In the genomic region with DNA sequence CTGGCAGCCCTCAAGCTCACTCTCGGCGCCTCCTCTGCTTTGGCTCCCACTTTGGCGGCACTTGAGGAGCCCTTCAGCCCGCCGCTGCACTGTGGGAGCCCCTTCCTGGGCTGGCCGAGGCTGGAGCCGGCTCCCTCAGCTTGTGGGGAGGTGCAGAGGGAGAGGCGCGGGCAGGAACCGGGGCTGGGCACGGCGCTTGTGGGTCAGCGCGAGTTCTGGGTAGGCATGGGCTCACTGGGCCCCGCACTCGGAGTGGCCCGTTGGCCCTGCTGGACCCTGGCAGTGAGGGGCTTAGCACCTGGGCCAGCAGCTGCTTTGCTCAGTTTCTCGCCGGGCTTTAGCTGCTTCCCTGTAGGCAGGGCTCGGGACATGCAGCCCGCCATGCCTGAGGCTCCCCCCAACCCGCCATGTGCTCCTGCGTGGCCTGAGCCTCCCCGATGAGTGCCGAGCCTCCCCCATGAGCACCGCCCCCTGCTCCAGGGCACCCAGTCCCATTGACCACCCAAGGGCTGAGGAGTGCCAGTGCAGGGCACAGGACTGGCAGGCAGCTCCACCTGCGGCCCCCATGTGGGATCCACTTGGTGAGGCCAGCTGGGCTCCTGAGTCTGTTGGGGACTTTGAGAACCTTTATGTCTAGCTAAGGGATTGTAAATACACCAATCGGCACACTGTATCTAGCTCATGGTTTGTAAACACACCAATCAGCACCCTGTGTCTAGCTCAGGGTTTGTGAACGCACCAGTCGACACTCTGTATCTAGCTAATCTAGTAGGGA, we compare ENCODE assay signal across 35 cellular contexts.
"Had no signal": no experiment of that assay in that cellular context is flagged by ENCODE, and none has a peak within 500 bp of the region (broad histone marks: within the 10 kb centered on the region; RNA-seq: fewer than 3 reads in every experiment).

No MANE protein-coding gene starts in this region.

- H3K4me3 Mint-ChIP-seq: activated naive CD4-positive, alpha-beta T cell treated with anti-CD3 and anti-CD28 coated beads for 36 hours; activated naive CD4-positive, alpha-beta T cell treated with anti-CD3 and anti-CD28 coated beads, Interleukin-2, amount 10 ng/mL, durations not matched to agents 7 days and 5 days; activated naive CD4-positive, alpha-beta T cell treated with anti-CD3 and anti-CD28 coated beads, Interleukin-2, amount 50 U/mL, for 24 hours; activated naive CD8-positive, alpha-beta T cell; activated naive CD8-positive, alpha-beta T cell treated with anti-CD3 and anti-CD28 coated beads for 36 hours; activated naive CD8-positive, alpha-beta T cell treated with anti-CD3 and anti-CD28 coated beads, Interleukin-2, amount 10 ng/mL, durations not matched to agents 7 days and 5 days; activated naive CD8-positive, alpha-beta T cell treated with anti-CD3 and anti-CD28 coated beads, Interleukin-2, amount 50 U/mL, for 24 hours; activated T-cell treated with anti-CD3 and anti-CD28 coated beads, Interleukin-2, amount 50 U/mL, for 24 hours; activated T-cell treated with anti-CD3 and anti-CD28 coated beads, Interleukin-2, amount 50 U/mL, for 4 hours; activated T-cell treated with anti-CD3 and anti-CD28 coated beads, Interleukin-2, amount 50 U/mL, for 72 hours; activated T-helper 1 cell treated with anti-CD3 and anti-CD28 coated beads, Interleukin-12 subunit alpha, Interleukin-12 subunit beta, Interleukin-2, Interleukin-4 antibody, amounts not matched to agents 30 ng/mL and 10 ng/mL and 1 ng/mL, durations not matched to agents 14 hours and 24 hours and 36 hours; activated T-helper 17 cell treated with anti-CD3 and anti-CD28 coated beads, Interleukin-2, amount 50 U/mL, for 72 hours; brain; central memory CD8-positive, alpha-beta T cell had no signal

- H3K27me3 Mint-ChIP-seq: activated naive CD4-positive, alpha-beta T cell treated with anti-CD3 and anti-CD28 coated beads, Interleukin-2, amount 50 U/mL, for 24 hours; activated naive CD8-positive, alpha-beta T cell treated with anti-CD3 and anti-CD28 coated beads for 36 hours; activated naive CD8-positive, alpha-beta T cell treated with anti-CD3 and anti-CD28 coated beads, Interleukin-2, amount 50 U/mL, for 24 hours had no signal

- H3K36me3 Mint-ChIP-seq: activated naive CD4-positive, alpha-beta T cell treated with anti-CD3 and anti-CD28 coated beads, Interleukin-2, amount 10 ng/mL, durations not matched to agents 7 days and 5 days; activated naive CD4-positive, alpha-beta T cell treated with anti-CD3 and anti-CD28 coated beads, Interleukin-2, amount 50 U/mL, for 24 hours; activated naive CD4-positive, alpha-beta T cell treated with anti-CD3 and anti-CD28 coated beads, Interleukin-2, amount 50 U/mL, for 72 hours; activated naive CD8-positive, alpha-beta T cell; activated naive CD8-positive, alpha-beta T cell treated with anti-CD3 and anti-CD28 coated beads for 36 hours; activated naive CD8-positive, alpha-beta T cell treated with anti-CD3 and anti-CD28 coated beads, Interleukin-2, amount 10 ng/mL, durations not matched to agents 7 days and 5 days; brain had no signal

- H3K27ac Mint-ChIP-seq: activated naive CD4-positive, alpha-beta T cell treated with anti-CD3 and anti-CD28 coated beads for 36 hours; activated naive CD4-positive, alpha-beta T cell treated with anti-CD3 and anti-CD28 coated beads, Interleukin-2, amount 10 ng/mL, durations not matched to agents 7 days and 5 days; activated naive CD4-positive, alpha-beta T cell treated with anti-CD3 and anti-CD28 coated beads, Interleukin-2, amount 50 U/mL, for 24 hours; activated naive CD4-positive, alpha-beta T cell treated with anti-CD3 and anti-CD28 coated beads, Interleukin-2, amount 50 U/mL, for 72 hours; activated naive CD8-positive, alpha-beta T cell; activated naive CD8-positive, alpha-beta T cell treated with anti-CD3 and anti-CD28 coated beads for 36 hours; activated naive CD8-positive, alpha-beta T cell treated with anti-CD3 and anti-CD28 coated beads, Interleukin-2, amount 10 ng/mL, durations not matched to agents 7 days and 5 days; activated naive CD8-positive, alpha-beta T cell treated with anti-CD3 and anti-CD28 coated beads, Interleukin-2, amount 50 U/mL, for 24 hours; activated T-cell treated with anti-CD3 and anti-CD28 coated beads, Interleukin-2, amount 50 U/mL, for 24 hours; activated T-cell treated with anti-CD3 and anti-CD28 coated beads, Interleukin-2, amount 50 U/mL, for 72 hours; activated T-helper 1 cell treated with anti-CD3 and anti-CD28 coated beads, Interleukin-12 subunit alpha, Interleukin-12 subunit beta, Interleukin-2, Interleukin-4 antibody, amounts not matched to agents 30 ng/mL and 10 ng/mL and 1 ng/mL, durations not matched to agents 14 hours and 24 hours and 36 hours; activated T-helper 17 cell treated with anti-CD3 and anti-CD28 coated beads, Interleukin-2, amount 50 U/mL, for 72 hours; activated T-helper 2 cell treated with anti-CD3 and anti-CD28 coated beads, Interferon-gamma antibody, Interleukin-2, Interleukin-4, amounts not matched to agents 10 μg/mL and 5 μg/mL and 100 μg/mL, durations not matched to agents 14 hours and 24 hours and 36 hours; brain had no signal

- H3K4me1 Mint-ChIP-seq: activated naive CD4-positive, alpha-beta T cell treated with anti-CD3 and anti-CD28 coated beads, Interleukin-2, amount 10 ng/mL, durations not matched to agents 7 days and 5 days; activated naive CD4-positive, alpha-beta T cell treated with anti-CD3 and anti-CD28 coated beads, Interleukin-2, amount 50 U/mL, for 24 hours; activated naive CD8-positive, alpha-beta T cell treated with anti-CD3 and anti-CD28 coated beads for 36 hours; activated naive CD8-positive, alpha-beta T cell treated with anti-CD3 and anti-CD28 coated beads, Interleukin-2, amount 10 ng/mL, durations not matched to agents 7 days and 5 days; activated naive CD8-positive, alpha-beta T cell treated with anti-CD3 and anti-CD28 coated beads, Interleukin-2, amount 50 U/mL, for 24 hours; activated T-helper 17 cell treated with anti-CD3 and anti-CD28 coated beads, Interleukin-2, amount 50 U/mL, for 72 hours; central memory CD8-positive, alpha-beta T cell had no signal

- DNase-seq: activated effector memory CD4-positive, alpha-beta T cell treated with anti-CD3 and anti-CD28 coated beads, Interleukin-2, amount 50 U/mL, for 16 hours; activated effector memory CD4-positive, alpha-beta T cell treated with Interleukin-2 at 50 U/mL for 16 hours; activated gamma-delta T cell; activated gamma-delta T cell treated with Interleukin-2 at 50 U/mL for 16 hours; activated naive CD4-positive, alpha-beta T cell; activated naive CD4-positive, alpha-beta T cell treated with anti-CD3 and anti-CD28 coated beads for 36 hours; activated naive CD4-positive, alpha-beta T cell treated with anti-CD3 and anti-CD28 coated beads, Interleukin-2, amount 10 ng/mL, durations not matched to agents 7 days and 5 days; activated naive CD4-positive, alpha-beta T cell treated with anti-CD3 and anti-CD28 coated beads, Interleukin-2, amount 50 U/mL, for 16 hours; activated naive CD4-positive, alpha-beta T cell treated with Interleukin-2 at 50 U/mL for 16 hours; activated naive CD8-positive, alpha-beta T cell treated with anti-CD3 and anti-CD28 coated beads for 36 hours; activated naive CD8-positive, alpha-beta T cell treated with anti-CD3 and anti-CD28 coated beads, Interleukin-2, amount 10 ng/mL, durations not matched to agents 7 days and 5 days; activated naive CD8-positive, alpha-beta T cell treated with anti-CD3 and anti-CD28 coated beads, Interleukin-2, amount 50 U/mL, for 24 hours; activated T-cell treated with anti-CD3 and anti-CD28 coated beads, Interleukin-2, amount 50 U/mL, for 1 hour; activated T-cell treated with anti-CD3 and anti-CD28 coated beads, Interleukin-2, amount 50 U/mL, for 24 hours; activated T-cell treated with anti-CD3 and anti-CD28 coated beads, Interleukin-2, amount 50 U/mL, for 4 hours; activated T-cell treated with anti-CD3 and anti-CD28 coated beads, Interleukin-2, amount 50 U/mL, for 48 hours; activated T-cell treated with anti-CD3 and anti-CD28 coated beads, Interleukin-2, amount 50 U/mL, for 72 hours; adrenal gland; amniotic stem cell; amygdala; anterior cingulate cortex; aorta; body of pancreas; brain microvascular endothelial cell; caudate nucleus; central memory CD4-positive, alpha-beta T cell; cerebellar nuclear complex had no signal

- H3K9me3 Mint-ChIP-seq: activated naive CD4-positive, alpha-beta T cell treated with anti-CD3 and anti-CD28 coated beads for 36 hours; activated naive CD4-positive, alpha-beta T cell treated with anti-CD3 and anti-CD28 coated beads, Interleukin-2, amount 10 ng/mL, durations not matched to agents 7 days and 5 days; activated naive CD4-positive, alpha-beta T cell treated with anti-CD3 and anti-CD28 coated beads, Interleukin-2, amount 50 U/mL, for 24 hours; activated naive CD4-positive, alpha-beta T cell treated with anti-CD3 and anti-CD28 coated beads, Interleukin-2, amount 50 U/mL, for 72 hours; activated naive CD8-positive, alpha-beta T cell treated with anti-CD3 and anti-CD28 coated beads for 36 hours; activated naive CD8-positive, alpha-beta T cell treated with anti-CD3 and anti-CD28 coated beads, Interleukin-2, amount 10 ng/mL, durations not matched to agents 7 days and 5 days; activated naive CD8-positive, alpha-beta T cell treated with anti-CD3 and anti-CD28 coated beads, Interleukin-2, amount 50 U/mL, for 24 hours; activated T-cell treated with anti-CD3 and anti-CD28 coated beads, Interleukin-2, amount 50 U/mL, for 24 hours; activated T-cell treated with anti-CD3 and anti-CD28 coated beads, Interleukin-2, amount 50 U/mL, for 4 hours; activated T-cell treated with anti-CD3 and anti-CD28 coated beads, Interleukin-2, amount 50 U/mL, for 72 hours; activated T-helper 1 cell treated with anti-CD3 and anti-CD28 coated beads, Interleukin-12 subunit alpha, Interleukin-12 subunit beta, Interleukin-2, Interleukin-4 antibody, amounts not matched to agents 30 ng/mL and 10 ng/mL and 1 ng/mL, durations not matched to agents 14 hours and 24 hours and 36 hours; activated T-helper 17 cell treated with anti-CD3 and anti-CD28 coated beads, Interleukin-2, amount 50 U/mL, for 72 hours; activated T-helper 2 cell treated with anti-CD3 and anti-CD28 coated beads, Interferon-gamma antibody, Interleukin-2, Interleukin-4, amounts not matched to agents 10 μg/mL and 5 μg/mL and 100 μg/mL, durations not matched to agents 14 hours and 24 hours and 36 hours; central memory CD8-positive, alpha-beta T cell had no signal

- ATAC-seq: activated naive CD4-positive, alpha-beta T cell treated with anti-CD3 and anti-CD28 coated beads, Interleukin-2, amount 50 U/mL, for 72 hours; activated naive CD8-positive, alpha-beta T cell treated with anti-CD3 and anti-CD28 coated beads, Interleukin-2, amount 50 U/mL, for 24 hours; activated T-cell treated with anti-CD3 and anti-CD28 coated beads, Interleukin-2, amount 50 U/mL, for 4 hours; activated T-cell treated with anti-CD3 and anti-CD28 coated beads, Interleukin-2, amount 50 U/mL, for 72 hours; activated T-helper 17 cell treated with anti-CD3 and anti-CD28 coated beads, Interleukin-2, amount 50 U/mL, for 72 hours; body of pancreas had no signal
